In genomic region chr3:18194431-18194830, GRCh38 we compare ENCODE assay signal across 17 cellular contexts.
DNase-seq lines count a peak whose midpoint lies in the region; ATAC-seq and TF ChIP-seq lines count a peak whose summit lies in the region.
"Had no signal": no experiment of that assay in that cellular context is flagged by ENCODE, and none has a peak within 500 bp of the region (broad histone marks: within the 10 kb centered on the region; RNA-seq: fewer than 3 reads in every experiment).

No MANE protein-coding gene starts in this region.

- H3K9me3 ChIP-seq in RWPE2 (ENCODE audit: severe bottlenecking): peaks cover 4% of the 10 kb centered on the region
- H3K9me3 ChIP-seq in lower lobe of right lung: peaks cover 5% of the 10 kb centered on the region
- no peaks in the 10 kb centered on the region for H3K9me3 ChIP-seq in osteoblast (ENCODE audit: low read depth, low read length)

- peak; percentile 2 for DNase-seq in H4 (ENCODE audit: low spot score)
- peak; percentile 73 to 80 for DNase-seq in Kasumi-1 (lab: John Stamatoyannopoulos, UW)
- DNase-seq in RWPE2 (ENCODE audit: low spot score): no peak
- DNase-seq in neural crest cell (ENCODE audit: low read depth, low spot score): no peak
- DNase-seq in lower lobe of right lung: no peak
- no peak for DNase-seq in NCI-H82 (lab: John Stamatoyannopoulos, UW)
- no peak for DNase-seq in osteoblast (ENCODE audit: insufficient read length, low spot score, missing footprints)
- DNase-seq: dermis blood vessel endothelial cell; DMS153; hypothalamus; left cardiac atrium; NCI-H2171; stimulated activated naive CD8-positive, alpha-beta T cell treated with anti-CD3 and anti-CD28 coated beads, Interleukin-15, Interleukin-2, amounts not matched to agents 100 U/mL and 50 U/mL, for 24 hours; SW 1271 had no signal

- H3K79me2 ChIP-seq in osteoblast (ENCODE audit: insufficient read depth, low read length): no peaks in the 10 kb centered on the region

- H3K4me1 ChIP-seq in RWPE2 (ENCODE audit: insufficient read depth, poor library complexity, severe bottlenecking): peaks cover 5% of the 10 kb centered on the region
- H3K4me1 ChIP-seq in lower lobe of right lung: no peaks in the 10 kb centered on the region
- no peaks in the 10 kb centered on the region for H3K4me1 ChIP-seq in osteoblast (ENCODE audit: insufficient read depth, low read length)

- ATAC-seq in RWPE2 (ENCODE audit: low read depth): peak; percentile 70; the same call in 2 of the 3 replicates
- no peak for ATAC-seq in lower lobe of right lung
- ATAC-seq: GM23338; left cardiac atrium; stimulated activated naive CD8-positive, alpha-beta T cell treated with anti-CD3 and anti-CD28 coated beads, Interleukin-15, Interleukin-2, amounts not matched to agents 100 U/mL and 50 U/mL, for 24 hours had no signal

- H3K4me2 ChIP-seq in osteoblast (ENCODE audit: insufficient read depth, low read length): no peak overlapping the region
- H3K4me2 ChIP-seq: GM23338, smooth muscle cell had no signal

- H3K4me3 Mint-ChIP-seq in neural crest cell: no peak overlapping the region
- H3K4me3 Mint-ChIP-seq: GM23338 had no signal

- H3K4me3 ChIP-seq in RWPE2 (ENCODE audit: severe bottlenecking) (no peak overlapping the region), lower lobe of right lung (no peak overlapping the region), osteoblast (ENCODE audit: insufficient read depth, low read length) (no peak overlapping the region)
- H3K4me3 ChIP-seq: GM23338, smooth muscle cell had no signal

- no peak overlapping the region for H2AFZ ChIP-seq in osteoblast (ENCODE audit: low read length)
- H2AFZ ChIP-seq: GM23338 had no signal

- H3K27ac ChIP-seq in RWPE2 (ENCODE audit: poor library complexity, severe bottlenecking) (no peak overlapping the region), lower lobe of right lung (no peak overlapping the region), osteoblast (ENCODE audit: low read depth, low read length) (no peak overlapping the region)
- H3K27ac ChIP-seq: VCaP had no signal

- peaks cover 23% of the 10 kb centered on the region for H3K9me3 Mint-ChIP-seq in neural crest cell

- H3K27me3 ChIP-seq in RWPE2 (ENCODE audit: insufficient read depth, poor library complexity, severe bottlenecking) (no peaks in the 10 kb centered on the region), lower lobe of right lung (ENCODE audit: low read depth) (no peaks in the 10 kb centered on the region), osteoblast (ENCODE audit: insufficient read depth, low read length) (no peaks in the 10 kb centered on the region)

- peaks cover 14% of the 10 kb centered on the region for H3K4me1 Mint-ChIP-seq in neural crest cell
- H3K4me1 Mint-ChIP-seq: GM23338 had no signal

- intact Hi-C loops in lower lobe of right lung (cut with DNase I): no loop called here

- H3K27me3 Mint-ChIP-seq in neural crest cell (ENCODE audit: low read depth): no peaks in the 10 kb centered on the region

- no peaks in the 10 kb centered on the region for H3K36me3 ChIP-seq in RWPE2 (ENCODE audit: low read depth)
- H3K36me3 ChIP-seq in lower lobe of right lung: no peaks in the 10 kb centered on the region
- H3K36me3 ChIP-seq in osteoblast (ENCODE audit: insufficient read depth, low read length): no peaks in the 10 kb centered on the region

- H4K20me1 ChIP-seq in osteoblast (ENCODE audit: insufficient read depth, low read length): no peaks in the 10 kb centered on the region

- TF ChIP-seq CTCF in RWPE2 (IDR thresholded peaks at IDR 0.05; ENCODE audit: poor library complexity, severe bottlenecking) (no peak), neural crest cell (conservative IDR thresholded peaks at IDR 0.05) (no peak), lower lobe of right lung (IDR thresholded peaks at IDR 0.05) (no peak), osteoblast (IDR thresholded peaks at IDR 0.05; ENCODE audit: extremely low read depth, low read depth, low read length) (no peak)

- peaks cover 25% of the 10 kb centered on the region for H3K36me3 Mint-ChIP-seq in neural crest cell (ENCODE audit: low read depth)

- peak overlapping the region; percentile 54 for H3K27ac Mint-ChIP-seq in neural crest cell (ENCODE audit: unreplicated experiment)
- H3K27ac Mint-ChIP-seq: GM23338 had no signal

Comparison
In these comparisons a context has a peak if more than half of its experiments do, and no peak if none do; other contexts are left out.
1. DNase-seq: peak in H4 (single experiment) and Kasumi-1 (2 of 2); none in RWPE2 (single experiment), neural crest cell (single experiment), lower lobe of right lung (single experiment), NCI-H82 (single experiment) and osteoblast (single experiment).